1 cellular context compared by ENCODE assay signal in genomic region chr2:182767578-182767977, GRCh38.
TF ChIP-seq lines count a peak whose summit lies in the region.

No MANE protein-coding gene starts in this region.

TF ChIP-seq in GM23338, 12 proteins besides CTCF, POLR2A, EP300 and RAD21 (continued from another document):
- no peak for TF ChIP-seq ZNF462 (CRISPR knock-in tag; IDR thresholded peaks at IDR 0.05)
